ENCODE assay signal across 17 cellular contexts in genomic region chr1:87953109-87953508, GRCh38.
DNase-seq lines count a peak whose midpoint lies in the region; ATAC-seq, FAIRE-seq and TF ChIP-seq lines count a peak whose summit lies in the region.
"Had no signal": no experiment of that assay in that cellular context is flagged by ENCODE, and none has a peak within 500 bp of the region (broad histone marks: within the 10 kb centered on the region; RNA-seq: fewer than 3 reads in every experiment).

No MANE protein-coding gene starts in this region.

- H3K4me3 ChIP-seq in AG10803 (ENCODE audit: low read length): no peak overlapping the region
- no peak overlapping the region for H3K4me3 ChIP-seq in SK-N-SH (ENCODE audit: low read depth in 2 of 2, low read length in 1 of 2)
- no peak overlapping the region for H3K4me3 ChIP-seq in astrocyte (ENCODE audit: insufficient read depth, low read depth, low read length)
- no peak overlapping the region for H3K4me3 ChIP-seq in trophoblast cell (ENCODE audit: low read depth, low read length)
- no peak overlapping the region for H3K4me3 ChIP-seq in dorsolateral prefrontal cortex
- H3K4me3 ChIP-seq in brain microvascular endothelial cell (ENCODE audit: low read depth, low read length): no peak overlapping the region
- H3K4me3 ChIP-seq: GM23248, HAP-1 had no signal

- POLR2A ChIA-PET in SK-N-SH (lab: Yijun Ruan, JAX): no interaction called here

- TF ChIP-seq EP300 in SK-N-SH (IDR thresholded peaks at IDR 0.05; ENCODE audit: borderline replicate concordance in 1 of 2, low read depth in 1 of 2, low read length in 1 of 2): 0 out of 4 replicates have a peak, but pooled peaks of 1 of the 2 experiments have one; percentile 9

- H3K27ac Mint-ChIP-seq in astrocyte (ENCODE audit: unreplicated experiment): no peak overlapping the region
- H3K27ac Mint-ChIP-seq: CD4-positive, CD25-positive, alpha-beta regulatory T cell; CD8-positive, alpha-beta memory T cell had no signal

- H3K79me1 ChIP-seq in trophoblast cell (ENCODE audit: low read length): peaks cover 5% of the 10 kb centered on the region

- WGBS in SK-N-SH (ENCODE audit: low lambda C conversion rate): 37% methylated on average over 3 of the region's 3 CpGs
- WGBS in trophoblast cell (ENCODE audit: extremely low coverage, insufficient coverage, insufficient read length): no CpG with 5 or more reads among the region's 3 CpGs

- ATAC-seq in HG03135 (IDR thresholded peaks at IDR 0.05; ENCODE audit: unreplicated experiment): no peak
- ATAC-seq in HG02571 (IDR thresholded peaks at IDR 0.05; ENCODE audit: unreplicated experiment): no peak

- TF ChIP-seq RAD21 in SK-N-SH (IDR thresholded peaks at IDR 0.05; ENCODE audit: low read length): no peak

- H3K4me1 Mint-ChIP-seq in astrocyte (ENCODE audit: low read depth, unreplicated experiment): peaks cover 29% of the 10 kb centered on the region
- H3K4me1 Mint-ChIP-seq: CD4-positive, CD25-positive, alpha-beta regulatory T cell; CD8-positive, alpha-beta memory T cell had no signal

- H3K4me3 Mint-ChIP-seq in astrocyte (ENCODE audit: unreplicated experiment): no peak overlapping the region
- H3K4me3 Mint-ChIP-seq: CD4-positive, CD25-positive, alpha-beta regulatory T cell; CD8-positive, alpha-beta memory T cell had no signal

- in situ Hi-C loops in brain microvascular endothelial cell (cut with HindIII; ENCODE audit: low pct_ligation_motif_present, low sequenced_read_pairs): loop anchor here (25.0 kb wide), 2 partner anchors 616 to 816 kb away; partner anchors contain the start of gene LMO4

- DNase-seq in AG10803 (ENCODE audit: low read depth): peak; percentile 16
- no peak for DNase-seq in SK-N-SH
- peak; percentile 12 for DNase-seq in astrocyte (ENCODE audit: low read depth)
- no peak for DNase-seq in trophoblast cell
- no peak for DNase-seq in dorsolateral prefrontal cortex
- DNase-seq in brain microvascular endothelial cell: no peak
- DNase-seq: 8988T, DMS 273 treated with DMSO at 0.1 percent for 48 hours had no signal

- no peak overlapping the region for H3K14ac ChIP-seq in trophoblast cell (ENCODE audit: low read length)

- H2AFZ ChIP-seq in SK-N-SH (ENCODE audit: low read depth): peak overlapping the region; percentile 47; the same call in 1 of the 2 replicates
- H2AFZ ChIP-seq in astrocyte (ENCODE audit: low read depth, low read length): no peak overlapping the region
- H2AFZ ChIP-seq in trophoblast cell (ENCODE audit: insufficient read depth, low read length, poor library complexity): no peak overlapping the region

- H3K23ac ChIP-seq in trophoblast cell (ENCODE audit: low read length): no peak overlapping the region

- no peak overlapping the region for H4K12ac ChIP-seq in trophoblast cell (ENCODE audit: low read depth, low read length)

- H3K9ac ChIP-seq in SK-N-SH (no peak overlapping the region), astrocyte (ENCODE audit: low read length) (no peak overlapping the region), trophoblast cell (ENCODE audit: low read length) (no peak overlapping the region)
- H3K9ac ChIP-seq: GM23248 had no signal

- no peak overlapping the region for H3K4ac ChIP-seq in trophoblast cell (ENCODE audit: low read depth, low read length)

- H3K9me3 ChIP-seq in SK-N-SH (no peaks in the 10 kb centered on the region), astrocyte (ENCODE audit: insufficient read depth, low read depth, low read length) (no peaks in the 10 kb centered on the region), trophoblast cell (ENCODE audit: insufficient read depth, low read depth, low read length) (no peaks in the 10 kb centered on the region)
- H3K9me3 ChIP-seq: BE2C, HAP-1 had no signal

- no peaks in the 10 kb centered on the region for H3K9me2 ChIP-seq in SK-N-SH

- H3K4me1 ChIP-seq in SK-N-SH (ENCODE audit: control insufficient read depth in 1 of 2, insufficient read depth in 2 of 2, low read depth in 1 of 2, low read length in 1 of 2) (peaks cover 0 to 26% of the 10 kb centered on the region in 2 experiments; a peak in 3 of 4 replicates), astrocyte (ENCODE audit: insufficient read depth, low read length) (peaks cover 26% of the 10 kb centered on the region), trophoblast cell (ENCODE audit: control insufficient read depth in 1 of 2, insufficient read depth in 2 of 2, low read length in 2 of 2) (peaks cover 0 to 2% of the 10 kb centered on the region in 2 experiments)
- H3K4me1 ChIP-seq: BE2C had no signal

- H3K18ac ChIP-seq in trophoblast cell (ENCODE audit: low read length): no peak overlapping the region

- peak overlapping the region; percentile 80 for H2BK12ac ChIP-seq in trophoblast cell (ENCODE audit: low read length)

- no peak overlapping the region for H4K8ac ChIP-seq in trophoblast cell (ENCODE audit: low read depth, low read length)

- H2BK120ac ChIP-seq in trophoblast cell (ENCODE audit: insufficient read depth, low read length, poor library complexity): peak overlapping the region; percentile 50

- no peaks in the 10 kb centered on the region for H3K27me3 ChIP-seq in SK-N-SH (ENCODE audit: insufficient read depth)
- no peaks in the 10 kb centered on the region for H3K27me3 ChIP-seq in astrocyte (ENCODE audit: insufficient read depth, low read length)
- no peaks in the 10 kb centered on the region for H3K27me3 ChIP-seq in trophoblast cell (ENCODE audit: insufficient read depth, low read length)
- no peaks in the 10 kb centered on the region for H3K27me3 ChIP-seq in dorsolateral prefrontal cortex
- H3K27me3 ChIP-seq in brain microvascular endothelial cell (replicated peaks): no peaks in the 10 kb centered on the region
- H3K27me3 ChIP-seq: BE2C had no signal

- H3K79me2 ChIP-seq in SK-N-SH (ENCODE audit: insufficient read depth) (no peaks in the 10 kb centered on the region), astrocyte (ENCODE audit: insufficient read depth, low read length) (no peaks in the 10 kb centered on the region), trophoblast cell (ENCODE audit: control insufficient read depth, insufficient read depth, low read length, poor library complexity) (no peaks in the 10 kb centered on the region)

- CTCF ChIA-PET in SK-N-SH (lab: Yijun Ruan, JAX): interaction anchor here (0.7 to 2.9 kb wide), 29 partner anchors 8 to 1800 kb away, joined by 3 to 46 read pairs (median 4); partner anchors contain the start of gene LMO4

- H3F3A ChIP-seq in SK-N-SH (replicated peaks; ENCODE audit: insufficient read depth): peaks cover 24% of the 10 kb centered on the region

- H3K36me3 ChIP-seq in SK-N-SH (replicated peaks in 1 of 2; ENCODE audit: control insufficient read depth in 1 of 2, insufficient read depth in 2 of 2, low read length in 1 of 2) (no peaks in the 10 kb centered on the region), astrocyte (ENCODE audit: insufficient read depth, low read length) (no peaks in the 10 kb centered on the region), trophoblast cell (ENCODE audit: control insufficient read depth in 1 of 2, insufficient read depth in 2 of 2, low read length in 2 of 2) (no peaks in the 10 kb centered on the region), brain microvascular endothelial cell (replicated peaks) (no peaks in the 10 kb centered on the region)
- H3K36me3 ChIP-seq: BE2C, HAP-1 had no signal

- H2AK5ac ChIP-seq in trophoblast cell (ENCODE audit: low read length): no peak overlapping the region

- peaks cover 2% of the 10 kb centered on the region for H3K27me3 Mint-ChIP-seq in astrocyte (ENCODE audit: low read depth, unreplicated experiment)
- H3K27me3 Mint-ChIP-seq: CD4-positive, CD25-positive, alpha-beta regulatory T cell had no signal

- H3K36me3 Mint-ChIP-seq in astrocyte (ENCODE audit: low read depth, unreplicated experiment): no peaks in the 10 kb centered on the region
- H3K36me3 Mint-ChIP-seq: CD4-positive, CD25-positive, alpha-beta regulatory T cell; CD8-positive, alpha-beta memory T cell had no signal

- no peaks in the 10 kb centered on the region for H3K9me3 Mint-ChIP-seq in astrocyte (ENCODE audit: unreplicated experiment)
- H3K9me3 Mint-ChIP-seq: CD4-positive, CD25-positive, alpha-beta regulatory T cell; CD8-positive, alpha-beta memory T cell had no signal

- TF ChIP-seq CTCF in AG10803 (conservative IDR thresholded peaks at IDR 0.05; ENCODE audit: low read length) (no peak), SK-N-SH (IDR thresholded peaks at IDR 0.05) (no peak), astrocyte (IDR thresholded peaks at IDR 0.05; ENCODE audit: insufficient read depth, low read depth, low read length) (no peak), dorsolateral prefrontal cortex (IDR thresholded peaks at IDR 0.05 in 54 of 56, conservative IDR thresholded peaks at IDR 0.05 in 2 of 56; ENCODE audit: low read depth in 1 of 56, partially characterized antibody in 56 of 56) (no peak), brain microvascular endothelial cell (IDR thresholded peaks at IDR 0.05; ENCODE audit: low read depth, low read length, missing control alignments) (no peak)

- FAIRE-seq in astrocyte (lab: Jason Lieb, UNC): no peak
- FAIRE-seq: GM12892 had no signal

- no peak overlapping the region for H3K4me2 ChIP-seq in SK-N-SH
- no peak overlapping the region for H3K4me2 ChIP-seq in astrocyte (ENCODE audit: low read length)
- H3K4me2 ChIP-seq in trophoblast cell (ENCODE audit: low read length): no peak overlapping the region

- H2BK5ac ChIP-seq in trophoblast cell (ENCODE audit: low read depth, low read length, poor library complexity): no peak overlapping the region

- peak overlapping the region; percentile 2 for H4K91ac ChIP-seq in trophoblast cell (ENCODE audit: low read depth, low read length)

- intact Hi-C loops in dorsolateral prefrontal cortex (cut with DNase I): loop anchor here (5.0 to 10.0 kb wide), 4 partner anchors 618 to 821 kb away; partner anchors contain the start of gene LMO4 (in 1 of the 2)

- no peaks in the 10 kb centered on the region for H4K20me1 ChIP-seq in SK-N-SH (ENCODE audit: insufficient read depth)
- H4K20me1 ChIP-seq in astrocyte (ENCODE audit: insufficient read depth, low read length): no peaks in the 10 kb centered on the region

- H3K27ac ChIP-seq in SK-N-SH (ENCODE audit: low read depth in 2 of 2, low read length in 1 of 2) (no peak overlapping the region), astrocyte (ENCODE audit: low read depth, low read length) (no peak overlapping the region), trophoblast cell (ENCODE audit: low read depth, low read length) (no peak overlapping the region), dorsolateral prefrontal cortex (peak overlapping the region in 1 of 59 donors; percentile 2), brain microvascular endothelial cell (no peak overlapping the region)
- H3K27ac ChIP-seq: GM23248, HL-60 had no signal

TF ChIP-seq in SK-N-SH, 30 proteins besides CTCF, POLR2A, EP300 and RAD21 (continues in another document):
- peak; percentile 22; the same call in 1 of the 2 replicates for TF ChIP-seq PBX3 (IDR thresholded peaks at IDR 0.05)

Comparison
In these comparisons a context has a peak if more than half of its experiments do, and no peak if none do; other contexts are left out.
1. DNase-seq: peak in AG10803 (single experiment) and astrocyte (single experiment); none in SK-N-SH (single experiment), trophoblast cell (0 of 2), dorsolateral prefrontal cortex (0 of 10) and brain microvascular endothelial cell (single experiment).